Comparison of ENCODE assay signal across 6 cellular contexts in the genomic region with DNA sequence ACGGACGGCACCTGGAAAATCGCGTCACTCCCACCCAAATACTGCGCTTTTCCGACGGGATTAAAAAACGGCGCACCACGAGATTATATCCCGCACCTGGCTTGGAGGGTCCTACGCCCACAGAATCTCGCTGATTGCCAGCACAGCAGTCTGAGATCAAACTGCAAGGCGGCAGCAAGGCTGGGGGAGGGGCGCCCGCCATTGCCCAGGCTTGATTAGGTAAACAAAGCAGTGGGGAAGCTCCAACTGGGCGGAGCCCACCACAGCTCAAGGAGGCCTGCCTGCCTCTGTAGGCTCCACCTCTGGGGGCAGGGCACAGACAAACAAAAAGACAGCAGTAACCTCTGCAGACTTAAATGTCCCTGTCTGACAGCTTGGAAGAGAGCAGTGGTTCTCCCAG.
DNase-seq lines count a peak whose midpoint lies in the region; ATAC-seq and TF ChIP-seq lines count a peak whose summit lies in the region.
"Not testable (repeated sequence)": the region's sequence is repeated elsewhere in the genome, so short reads cannot be mapped to it uniquely, and the experiment has no call there.

No MANE protein-coding gene starts in this region.

- H3K9ac ChIP-seq in HUES6 (ENCODE audit: low read length) = peak overlapping the region; percentile 68
- not testable (repeated sequence) for H3K9ac ChIP-seq in endodermal cell (ENCODE audit: extremely low read depth, low read length, poor library complexity, severe bottlenecking); neural progenitor cell

- CTCF ChIA-PET in WTC11 (lab: Charles Lee) = interaction anchor here (1.2 to 1.4 kb wide), 2 partner anchors 10 to 30 kb away, joined by 3 read pairs; no protein-coding TSS in a partner anchor

- H3K4me2 ChIP-seq in neural progenitor cell = not testable (repeated sequence)

- H3K27ac Mint-ChIP-seq in WTC11 (peak overlapping the region; percentile 73; the same call in 1 of the 2 replicates), endodermal cell (peak overlapping the region; percentile 75)
- not testable (repeated sequence) for H3K27ac Mint-ChIP-seq in neural progenitor cell

- H3K4me3 ChIP-seq in H7 (ENCODE audit: insufficient read depth, low read depth, low read length) (peak overlapping the region; percentile 22), HUES6 (ENCODE audit: low read depth, low read length) (peak overlapping the region; percentile 49)
- not testable (repeated sequence) for H3K4me3 ChIP-seq in endodermal cell (ENCODE audit: low read length); neural progenitor cell

- not testable (repeated sequence) for H3K36me3 ChIP-seq in H7 (replicated peaks; ENCODE audit: control insufficient read depth, insufficient read depth, low read length); neural progenitor cell
- H3K36me3 ChIP-seq in HUES6 (ENCODE audit: control insufficient read depth, insufficient read depth, low read length) (peaks cover 14% of the 10 kb centered on the region), endodermal cell (ENCODE audit: control insufficient read depth, insufficient read depth, low read length) (peaks cover 15% of the 10 kb centered on the region)

- 89 to 97% methylated on average over 4 to 14 of the region's 17 CpGs for WGBS in endodermal cell (ENCODE audit: insufficient coverage in 1 of 2, insufficient read length in 1 of 2), 2 experiments

- H4K20me1 ChIP-seq in neural progenitor cell (ENCODE audit: low read depth) = not testable (repeated sequence)

- peaks cover 17% of the 10 kb centered on the region for H3K4me1 Mint-ChIP-seq in WTC11
- H3K4me1 Mint-ChIP-seq in endodermal cell, neural progenitor cell: not testable (repeated sequence)

- POLR2A ChIA-PET in WTC11 (lab: Charles Lee) = not testable (repeated sequence)

- not testable (repeated sequence) for TF ChIP-seq CTCF in WTC11 (IDR thresholded peaks at IDR 0.05); endodermal cell (conservative IDR thresholded peaks at IDR 0.05); neural progenitor cell (IDR thresholded peaks at IDR 0.05)

- H3K79me2 ChIP-seq in neural progenitor cell (ENCODE audit: low read depth) = not testable (repeated sequence)

- not testable (repeated sequence) for H3K27me3 Mint-ChIP-seq in WTC11 (ENCODE audit: low read depth); endodermal cell (ENCODE audit: insufficient read depth); neural progenitor cell (ENCODE audit: insufficient read depth, low read depth)

- not testable (repeated sequence) for H3K27me3 ChIP-seq in H7 (ENCODE audit: control insufficient read depth, insufficient read depth, low read length); HUES6 (ENCODE audit: control insufficient read depth, insufficient read depth, low read length); endodermal cell (ENCODE audit: control insufficient read depth, insufficient read depth, low read length, poor library complexity, severe bottlenecking); neural progenitor cell

- H3K9me3 ChIP-seq in HUES6 (ENCODE audit: control insufficient read depth, insufficient read depth, low read depth, low read length); endodermal cell (ENCODE audit: control insufficient read depth, low read length); neural progenitor cell (ENCODE audit: low read depth): not testable (repeated sequence)

- not testable (repeated sequence) for H2AFZ ChIP-seq in neural progenitor cell (replicated peaks)

- H3K4me1 ChIP-seq in HUES6 (ENCODE audit: control insufficient read depth, insufficient read depth, low read length); endodermal cell (ENCODE audit: control insufficient read depth, insufficient read depth, low read length); neural progenitor cell: not testable (repeated sequence)

- H3K9me3 Mint-ChIP-seq in WTC11, endodermal cell, neural progenitor cell: not testable (repeated sequence)

- DNase-seq in H7 = not testable (repeated sequence)
- peak; percentile 73 for DNase-seq in WTC11 (ENCODE audit: low spot score)
- DNase-seq in endodermal cell = peak; percentile 67
- peak; percentile 9 for DNase-seq in iPS DF 19.7 (ENCODE audit: low read depth, low spot score)
- peak; percentile 12 for DNase-seq in neural progenitor cell (ENCODE audit: low spot score)

- ATAC-seq in WTC11 = not testable (repeated sequence)

- not testable (repeated sequence) for H3F3A ChIP-seq in neural progenitor cell (ENCODE audit: low read depth)

- H3K36me3 Mint-ChIP-seq in WTC11 (peaks cover 30% of the 10 kb centered on the region), endodermal cell (ENCODE audit: low read depth) (peaks cover 22% of the 10 kb centered on the region), neural progenitor cell (peaks cover 13% of the 10 kb centered on the region)

- H3K27ac ChIP-seq in HUES6 (ENCODE audit: low read depth, low read length) = 0 out of 2 replicates have a peak overlapping the region, but pooled peaks have one; percentile 14
- not testable (repeated sequence) for H3K27ac ChIP-seq in endodermal cell (ENCODE audit: low read depth, low read length); neural progenitor cell

- H3K4me3 Mint-ChIP-seq in WTC11 (peak overlapping the region; percentile 6; the same call in 1 of the 2 replicates), endodermal cell (peak overlapping the region; percentile 34)
- not testable (repeated sequence) for H3K4me3 Mint-ChIP-seq in neural progenitor cell

TF ChIP-seq in WTC11, 78 proteins besides CTCF, POLR2A, EP300 and RAD21:
- TF ChIP-seq, protein P1, sequence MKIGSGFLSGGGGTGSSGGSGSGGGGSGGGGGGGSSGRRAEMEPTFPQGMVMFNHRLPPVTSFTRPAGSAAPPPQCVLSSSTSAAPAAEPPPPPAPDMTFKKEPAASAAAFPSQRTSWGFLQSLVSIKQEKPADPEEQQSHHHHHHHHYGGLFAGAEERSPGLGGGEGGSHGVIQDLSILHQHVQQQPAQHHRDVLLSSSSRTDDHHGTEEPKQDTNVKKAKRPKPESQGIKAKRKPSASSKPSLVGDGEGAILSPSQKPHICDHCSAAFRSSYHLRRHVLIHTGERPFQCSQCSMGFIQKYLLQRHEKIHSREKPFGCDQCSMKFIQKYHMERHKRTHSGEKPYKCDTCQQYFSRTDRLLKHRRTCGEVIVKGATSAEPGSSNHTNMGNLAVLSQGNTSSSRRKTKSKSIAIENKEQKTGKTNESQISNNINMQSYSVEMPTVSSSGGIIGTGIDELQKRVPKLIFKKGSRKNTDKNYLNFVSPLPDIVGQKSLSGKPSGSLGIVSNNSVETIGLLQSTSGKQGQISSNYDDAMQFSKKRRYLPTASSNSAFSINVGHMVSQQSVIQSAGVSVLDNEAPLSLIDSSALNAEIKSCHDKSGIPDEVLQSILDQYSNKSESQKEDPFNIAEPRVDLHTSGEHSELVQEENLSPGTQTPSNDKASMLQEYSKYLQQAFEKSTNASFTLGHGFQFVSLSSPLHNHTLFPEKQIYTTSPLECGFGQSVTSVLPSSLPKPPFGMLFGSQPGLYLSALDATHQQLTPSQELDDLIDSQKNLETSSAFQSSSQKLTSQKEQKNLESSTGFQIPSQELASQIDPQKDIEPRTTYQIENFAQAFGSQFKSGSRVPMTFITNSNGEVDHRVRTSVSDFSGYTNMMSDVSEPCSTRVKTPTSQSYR (CRISPR knock-in tag; IDR thresholded peaks at IDR 0.05) = peak; percentile 84; the same call in 1 of the 2 replicates
- TF ChIP-seq FOXP1 (CRISPR knock-in tag; IDR thresholded peaks at IDR 0.05; ENCODE audit: borderline replicate concordance) = peak; percentile 40; the same call in 1 of the 2 replicates
- TF ChIP-seq, protein P2, sequence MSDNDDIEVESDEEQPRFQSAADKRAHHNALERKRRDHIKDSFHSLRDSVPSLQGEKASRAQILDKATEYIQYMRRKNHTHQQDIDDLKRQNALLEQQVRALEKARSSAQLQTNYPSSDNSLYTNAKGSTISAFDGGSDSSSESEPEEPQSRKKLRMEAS (CRISPR knock-in tag; IDR thresholded peaks at IDR 0.05) = peak; percentile 35; the same call in 1 of the 2 replicates
- TF ChIP-seq FOXK1 (CRISPR knock-in tag; IDR thresholded peaks at IDR 0.05) = peak; percentile 67; the same call in 1 of the 2 replicates
